19 cellular contexts compared by ENCODE assay signal in genomic region chr3:40043444-40043755, GRCh38.
DNase-seq lines count a peak whose midpoint lies in the region; ATAC-seq and TF ChIP-seq lines count a peak whose summit lies in the region.
"Had no signal": no experiment of that assay in that cellular context is flagged by ENCODE, and none has a peak within 500 bp of the region (broad histone marks: within the 10 kb centered on the region; RNA-seq: fewer than 3 reads in every experiment).

No MANE protein-coding gene starts in this region.

- H3K4me3 ChIP-seq in Karpas-422 (ENCODE audit: low read length) (no peak overlapping the region), foreskin fibroblast (ENCODE audit: low read depth in 1 of 2, low read length in 2 of 2) (no peak overlapping the region)
- H3K4me3 ChIP-seq: cardiac muscle cell, GM12878, psoas muscle, uterus had no signal

- peak overlapping the region; percentile 16; the same call in 1 of the 2 replicates for H3K27ac ChIP-seq in Karpas-422 (ENCODE audit: low read length)
- H3K27ac ChIP-seq: cardiac muscle cell, psoas muscle, uterus had no signal

- no peak overlapping the region for H2AFZ ChIP-seq in Karpas-422 (ENCODE audit: low read length)

- intact Hi-C loops in Calu3 (cut with micrococcal nuclease; ENCODE audit: unreplicated experiment) = no loop called here

- no peaks in the 10 kb centered on the region for H3K4me1 Mint-ChIP-seq in activated CD8-positive, alpha-beta T cell treated with anti-CD3 and anti-CD28 coated beads, Interleukin-2, amount 10 ng/mL, durations not matched to agents 7 days and 5 days (ENCODE audit: low read depth)
- H3K4me1 Mint-ChIP-seq in Calu3 (ENCODE audit: low read depth, unreplicated experiment) = no peaks in the 10 kb centered on the region
- H3K4me1 Mint-ChIP-seq: activated CD4-positive, alpha-beta T cell treated with anti-CD3 and anti-CD28 coated beads, Interleukin-2, amount 10 ng/mL, durations not matched to agents 24 days and 14 days; activated T-helper 17 cell treated with anti-CD3 and anti-CD28 coated beads, Interleukin-2, amount 50 U/mL, for 72 hours had no signal

- peaks cover 3% of the 10 kb centered on the region for H3K79me2 ChIP-seq in Karpas-422 (ENCODE audit: low read length)

- H3K4me1 ChIP-seq in Karpas-422 (ENCODE audit: low read length) = peaks cover 13% of the 10 kb centered on the region
- H3K4me1 ChIP-seq: psoas muscle, uterus had no signal

- H3K27ac Mint-ChIP-seq in activated CD8-positive, alpha-beta T cell treated with anti-CD3 and anti-CD28 coated beads, Interleukin-2, amount 10 ng/mL, durations not matched to agents 7 days and 5 days = no peak overlapping the region
- no peak overlapping the region for H3K27ac Mint-ChIP-seq in Calu3 (ENCODE audit: unreplicated experiment)
- H3K27ac Mint-ChIP-seq: activated CD4-positive, alpha-beta T cell treated with anti-CD3 and anti-CD28 coated beads, Interleukin-2, amount 10 ng/mL, durations not matched to agents 24 days and 14 days; activated T-helper 17 cell treated with anti-CD3 and anti-CD28 coated beads, Interleukin-2, amount 50 U/mL, for 72 hours had no signal

- no TSS peak for BruUV-seq in Calu3 (replicated peaks; lab: Mats Ljungman, UMichigan)

- no peak overlapping the region for H3K9ac ChIP-seq in Karpas-422 (ENCODE audit: low read length)

- H3K36me3 Mint-ChIP-seq in activated CD8-positive, alpha-beta T cell treated with anti-CD3 and anti-CD28 coated beads, Interleukin-2, amount 10 ng/mL, durations not matched to agents 7 days and 5 days (ENCODE audit: low read depth) = no peaks in the 10 kb centered on the region
- no peaks in the 10 kb centered on the region for H3K36me3 Mint-ChIP-seq in Calu3 (ENCODE audit: insufficient read depth, unreplicated experiment)

- CTCF ChIA-PET in activated CD8-positive, alpha-beta T cell treated with anti-CD3 and anti-CD28 coated beads, Interleukin-2, amount 10 ng/mL, durations not matched to agents 7 days and 5 days (lab: Charles Lee) = no interaction called here
- CTCF ChIA-PET in Calu3 (lab: Charles Lee) = no interaction called here

- peaks cover 25% of the 10 kb centered on the region for H3K36me3 ChIP-seq in Karpas-422 (ENCODE audit: insufficient read depth, low read length)
- H3K36me3 ChIP-seq: cardiac muscle cell, uterus had no signal

- no peak overlapping the region for H3K4me2 ChIP-seq in Karpas-422 (ENCODE audit: low read depth, low read length, poor library complexity, severe bottlenecking)

- H3K27me3 Mint-ChIP-seq in activated CD8-positive, alpha-beta T cell treated with anti-CD3 and anti-CD28 coated beads, Interleukin-2, amount 10 ng/mL, durations not matched to agents 7 days and 5 days (ENCODE audit: low read depth) = no peaks in the 10 kb centered on the region
- H3K27me3 Mint-ChIP-seq in Calu3 (ENCODE audit: unreplicated experiment) = no peaks in the 10 kb centered on the region
- H3K27me3 Mint-ChIP-seq: activated CD4-positive, alpha-beta T cell treated with anti-CD3 and anti-CD28 coated beads, Interleukin-2, amount 10 ng/mL, durations not matched to agents 24 days and 14 days; activated T-helper 17 cell treated with anti-CD3 and anti-CD28 coated beads, Interleukin-2, amount 50 U/mL, for 72 hours had no signal

- DNase-seq in A172 (ENCODE audit: low spot score) (peak; percentile 5), Karpas-422 (no peak), astrocyte of the hippocampus (ENCODE audit: low read depth, low spot score) (peak; percentile 82), foreskin fibroblast (peak; percentile 85 to 95), Calu3 (no peak)
- no peak for DNase-seq in activated CD8-positive, alpha-beta T cell treated with anti-CD3 and anti-CD28 coated beads, Interleukin-2, amount 10 ng/mL, durations not matched to agents 7 days and 5 days
- DNase-seq: ACHN; activated CD4-positive, alpha-beta T cell treated with anti-CD3 and anti-CD28 coated beads, Interleukin-2, amount 10 ng/mL, durations not matched to agents 24 days and 14 days; DMS 273 treated with DMSO at 0.1 percent for 48 hours; erythroblast; psoas muscle; stimulated activated CD4-positive, alpha-beta T cell treated with anti-CD3 and anti-CD28 coated beads, Interleukin-2, amount 100 ng/mL, for 24 hours; T-helper 2 cell; uterus had no signal

- no peaks in the 10 kb centered on the region for H3K9me2 ChIP-seq in Karpas-422 (replicated peaks; ENCODE audit: insufficient read depth, low read length)

- TF ChIP-seq CTCF in foreskin fibroblast (IDR thresholded peaks at IDR 0.05; ENCODE audit: low read depth, low read length) (no peak), Calu3 (IDR thresholded peaks at IDR 0.05; ENCODE audit: unreplicated experiment) (no peak)

- H3K4me3 Mint-ChIP-seq in activated CD8-positive, alpha-beta T cell treated with anti-CD3 and anti-CD28 coated beads, Interleukin-2, amount 10 ng/mL, durations not matched to agents 7 days and 5 days = no peak overlapping the region
- H3K4me3 Mint-ChIP-seq in Calu3 (ENCODE audit: low read depth, unreplicated experiment) = no peak overlapping the region
- H3K4me3 Mint-ChIP-seq: activated CD4-positive, alpha-beta T cell treated with anti-CD3 and anti-CD28 coated beads, Interleukin-2, amount 10 ng/mL, durations not matched to agents 24 days and 14 days; activated T-helper 17 cell treated with anti-CD3 and anti-CD28 coated beads, Interleukin-2, amount 50 U/mL, for 72 hours had no signal

- no peak for ATAC-seq in activated CD8-positive, alpha-beta T cell treated with anti-CD3 and anti-CD28 coated beads, Interleukin-2, amount 10 ng/mL, durations not matched to agents 7 days and 5 days
- ATAC-seq in HG02973 (IDR thresholded peaks at IDR 0.05; ENCODE audit: unreplicated experiment) (no peak), GM19351 (IDR thresholded peaks at IDR 0.05; ENCODE audit: unreplicated experiment) (no peak)
- ATAC-seq: activated T-helper 17 cell treated with anti-CD3 and anti-CD28 coated beads, Interleukin-2, amount 50 U/mL, for 72 hours; GM12878; psoas muscle had no signal

- no peaks in the 10 kb centered on the region for H4K20me1 ChIP-seq in Karpas-422 (ENCODE audit: insufficient read depth, low read depth, low read length)

- no peaks in the 10 kb centered on the region for H3K27me3 ChIP-seq in Karpas-422 (ENCODE audit: low read length)
- H3K27me3 ChIP-seq: cardiac muscle cell, uterus had no signal

- H3K9me3 Mint-ChIP-seq in activated CD8-positive, alpha-beta T cell treated with anti-CD3 and anti-CD28 coated beads, Interleukin-2, amount 10 ng/mL, durations not matched to agents 7 days and 5 days (ENCODE audit: insufficient read depth) = no peaks in the 10 kb centered on the region
- no peaks in the 10 kb centered on the region for H3K9me3 Mint-ChIP-seq in Calu3 (ENCODE audit: low read depth, unreplicated experiment)
- H3K9me3 Mint-ChIP-seq: activated CD4-positive, alpha-beta T cell treated with anti-CD3 and anti-CD28 coated beads, Interleukin-2, amount 10 ng/mL, durations not matched to agents 24 days and 14 days; activated T-helper 17 cell treated with anti-CD3 and anti-CD28 coated beads, Interleukin-2, amount 50 U/mL, for 72 hours had no signal

- POLR2A ChIA-PET in activated CD8-positive, alpha-beta T cell treated with anti-CD3 and anti-CD28 coated beads, Interleukin-2, amount 10 ng/mL, durations not matched to agents 7 days and 5 days (lab: Charles Lee) = no interaction called here

- H3K9me3 ChIP-seq in Karpas-422 (ENCODE audit: low read length) = no peaks in the 10 kb centered on the region
- H3K9me3 ChIP-seq: psoas muscle, uterus had no signal

Comparison
In these comparisons a context has a peak if more than half of its experiments do, and no peak if none do; other contexts are left out.
1. DNase-seq: peak in A172 (single experiment), astrocyte of the hippocampus (single experiment) and foreskin fibroblast (2 of 2); none in Karpas-422 (single experiment), activated CD8-positive, alpha-beta T cell treated with anti-CD3 and anti-CD28 coated beads, Interleukin-2, amount 10 ng/mL, durations not matched to agents 7 days and 5 days (single experiment) and Calu3 (single experiment).